ENCODE assay signal across 3 cellular contexts in genomic region chr6:94964703-94965102, GRCh38.
A peak's percentile ranks its signal among the peaks of the same experiment; 100 is the strongest.
DNase-seq lines count a peak whose midpoint lies in the region; ATAC-seq, FAIRE-seq and TF ChIP-seq lines count a peak whose summit lies in the region.
"Not testable (repeated sequence)": the region's sequence is repeated elsewhere in the genome, so short reads cannot be mapped to it uniquely, and the experiment has no call there.

No MANE protein-coding gene starts in this region.

- not testable (repeated sequence) for ATAC-seq in K562

- TF ChIP-seq POLR2A in K562 (conservative IDR thresholded peaks at IDR 0.05): not testable (repeated sequence)

- not testable (repeated sequence) for TF ChIP-seq EP300 in K562 (IDR thresholded peaks at IDR 0.05; ENCODE audit: low read length)

- not testable (repeated sequence) for TF ChIP-seq RAD21 in K562 (CRISPR knock-in tag; conservative IDR thresholded peaks at IDR 0.05 in 1 of 2, IDR thresholded peaks at IDR 0.05 in 1 of 2)

- H2AFZ ChIP-seq in K562 (ENCODE audit: low read depth, low read length); neural progenitor cell (replicated peaks): not testable (repeated sequence)

- H3K36me3 Mint-ChIP-seq in neural progenitor cell: not testable (repeated sequence)

- not testable (repeated sequence) for H3K27ac ChIP-seq in HEK293 (ENCODE audit: extremely low read depth, low read depth, low read length); K562 (ENCODE audit: extremely low read depth, low read depth, low read length); neural progenitor cell

- not testable (repeated sequence) for H3K4me1 Mint-ChIP-seq in neural progenitor cell

- H3K9ac ChIP-seq in K562 (ENCODE audit: insufficient read depth in 1 of 2, low read depth in 2 of 2, low read length in 2 of 2); neural progenitor cell: not testable (repeated sequence)

- H3K4me1 ChIP-seq in HEK293 (ENCODE audit: control insufficient read depth, insufficient read depth, low read length); K562 (replicated peaks in 1 of 2; ENCODE audit: control insufficient read depth in 2 of 2, insufficient read depth in 2 of 2, low read length in 2 of 2); neural progenitor cell: not testable (repeated sequence)

- CTCF ChIA-PET in HEK293 (lab: Yijun Ruan, JAX); K562 (lab: Yijun Ruan, JAX; ENCODE audit: low intra/inter-chr PET ratio): not testable (repeated sequence)

- DNase-seq in K562 (ENCODE audit: extremely low read depth in 1 of 4, low spot score in 3 of 4); neural progenitor cell (ENCODE audit: low spot score): not testable (repeated sequence)

- H3K4me2 ChIP-seq in K562 (ENCODE audit: insufficient read depth, low read length); neural progenitor cell: not testable (repeated sequence)

- BruUV-seq in K562 (replicated peaks; lab: Mats Ljungman, UMichigan): not testable (repeated sequence)

- intact Hi-C loops in K562 (cut with micrococcal nuclease): not testable (repeated sequence)

- H3K4me3 Mint-ChIP-seq in neural progenitor cell: peak overlapping the region; percentile 70

- FAIRE-seq in K562 (lab: Jason Lieb, UNC): not testable (repeated sequence)

- in situ Hi-C loops in K562 (cut with MboI): not testable (repeated sequence)

- not testable (repeated sequence) for H3K27me3 Mint-ChIP-seq in neural progenitor cell (ENCODE audit: insufficient read depth, low read depth)

- H3F3A ChIP-seq in neural progenitor cell (ENCODE audit: low read depth): not testable (repeated sequence)

- H3K27me3 ChIP-seq in K562 (ENCODE audit: control insufficient read depth in 2 of 2, insufficient read depth in 2 of 2, low read length in 2 of 2); neural progenitor cell: not testable (repeated sequence)

- not testable (repeated sequence) for H4K20me1 ChIP-seq in K562 (replicated peaks; ENCODE audit: control insufficient read depth, insufficient read depth, low read length); neural progenitor cell (ENCODE audit: low read depth)

- H3K36me3 ChIP-seq in HEK293 (ENCODE audit: control insufficient read depth in 2 of 2, insufficient read depth in 1 of 2, low read length in 2 of 2); K562 (ENCODE audit: control insufficient read depth, insufficient read depth, low read length); neural progenitor cell: not testable (repeated sequence)

- H3K4me3 ChIP-seq in HEK293 (ENCODE audit: low read depth, low read length); K562; neural progenitor cell: not testable (repeated sequence)

- H3K79me2 ChIP-seq in K562 (ENCODE audit: control insufficient read depth, insufficient read depth, low read length); neural progenitor cell (ENCODE audit: low read depth): not testable (repeated sequence)

- H3K9me1 ChIP-seq in K562 (ENCODE audit: control insufficient read depth, insufficient read depth, low read length): not testable (repeated sequence)

- TF ChIP-seq CTCF in HEK293 (tag by site-specific recombination; IDR thresholded peaks at IDR 0.05); K562 (IDR thresholded peaks at IDR 0.05 in 2 of 3, conservative IDR thresholded peaks at IDR 0.05 in 1 of 3; ENCODE audit: insufficient read depth in 2 of 3, low read depth in 1 of 3, low read length in 3 of 3); neural progenitor cell (IDR thresholded peaks at IDR 0.05): not testable (repeated sequence)

- H3K9me3 ChIP-seq in HEK293 (ENCODE audit: control insufficient read depth, insufficient read depth, low read depth, low read length); K562 (replicated peaks; ENCODE audit: control insufficient read depth, insufficient read depth, low read depth, low read length); neural progenitor cell (ENCODE audit: low read depth): not testable (repeated sequence)

- H3K27ac Mint-ChIP-seq in neural progenitor cell: not testable (repeated sequence)

- POLR2A ChIA-PET in HEK293 (lab: Yijun Ruan, JAX); K562 (lab: Yijun Ruan, JAX): not testable (repeated sequence)

- H3K9me3 Mint-ChIP-seq in neural progenitor cell: not testable (repeated sequence)

TF ChIP-seq in HEK293, 187 proteins besides CTCF, POLR2A, EP300 and RAD21:
- TF ChIP-seq ZNF146 (tag by site-specific recombination; IDR thresholded peaks at IDR 0.05) (peak; percentile 89), ZNF280D (tag by site-specific recombination; IDR thresholded peaks at IDR 0.05) (0 out of 2 replicates have a peak, but pooled peaks have one; percentile 15)

TF ChIP-seq in K562, 482 proteins besides CTCF, POLR2A, EP300 and RAD21:
- peak; percentile 32 for TF ChIP-seq RBM25 (IDR thresholded peaks at IDR 0.05; ENCODE audit: low read depth, low read length, severe bottlenecking)
- peak; percentile 66 for TF ChIP-seq ZNF146 (CRISPR knock-in tag; IDR thresholded peaks at IDR 0.05; ENCODE audit: unreplicated experiment)
